ENCODE assay signal across 8 cellular contexts in the genomic region with DNA sequence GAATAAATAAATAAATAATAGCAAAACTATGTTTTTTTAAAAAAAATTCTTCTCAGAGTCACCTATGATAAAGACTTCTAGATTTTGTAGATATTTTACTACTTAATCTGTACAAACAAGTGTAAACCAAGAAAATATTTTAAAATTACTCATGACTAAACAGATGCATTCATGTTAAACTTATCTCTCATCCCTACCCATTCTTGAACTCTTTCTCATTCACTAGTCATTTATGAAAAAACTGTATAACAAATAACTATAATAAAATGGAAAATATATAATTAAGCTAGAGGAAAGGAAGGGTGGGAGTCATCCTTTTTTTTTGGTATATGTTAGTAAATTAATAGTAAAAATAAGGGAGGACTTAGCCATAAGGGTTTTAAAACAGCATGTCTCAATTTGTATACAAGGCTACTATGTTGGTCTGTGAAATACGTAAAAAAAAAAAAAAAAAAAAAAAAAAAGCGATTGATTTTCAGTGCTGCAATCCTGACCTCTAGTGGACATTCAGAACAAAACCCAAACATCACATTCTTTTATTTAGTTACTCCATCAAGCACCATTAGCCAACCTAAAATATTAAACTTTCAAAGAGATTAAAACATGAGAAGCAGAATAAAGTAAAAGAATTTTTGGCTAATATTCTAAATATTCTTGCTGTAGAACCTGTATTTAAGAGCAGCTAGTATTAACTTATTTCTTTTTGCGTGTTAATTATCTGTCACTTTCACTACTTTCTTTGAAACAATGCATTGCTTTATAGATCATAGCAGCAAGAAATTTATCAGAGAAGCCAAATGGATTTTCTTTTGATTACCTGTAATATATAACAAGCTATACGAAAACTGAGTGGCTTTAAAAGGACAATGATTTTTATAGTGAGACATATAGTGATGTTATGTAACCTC.
A peak's percentile ranks its signal among the peaks of the same experiment; 100 is the strongest.
DNase-seq lines count a peak whose midpoint lies in the region; ATAC-seq and TF ChIP-seq lines count a peak whose summit lies in the region.

No MANE protein-coding gene starts in this region.

- H3K9me3 ChIP-seq in mucosa of descending colon = no peaks in the 10 kb centered on the region

- TF ChIP-seq CTCF in C4-2B (conservative IDR thresholded peaks at IDR 0.05) = peak; percentile 82
- peak; percentile 91 for TF ChIP-seq CTCF in HFFc6 (IDR thresholded peaks at IDR 0.05)
- TF ChIP-seq CTCF in mucosa of descending colon (IDR thresholded peaks at IDR 0.05) = peak; percentile 42

- no peaks in the 10 kb centered on the region for H3K36me3 Mint-ChIP-seq in HFFc6 (ENCODE audit: low read depth)

- ATAC-seq in mucosa of descending colon = peak; percentile 45
- no peak for ATAC-seq in HG03039 (IDR thresholded peaks at IDR 0.05; ENCODE audit: unreplicated experiment)
- ATAC-seq in HG02885 (IDR thresholded peaks at IDR 0.05; ENCODE audit: poor library complexity, unreplicated experiment) = no peak

- DNase-seq in HFFc6 (peak; percentile 24), NOMO-1 treated with dmso at 0.1 percent for 144 hours (lab: John Stamatoyannopoulos, UW; ENCODE audit: unreplicated experiment) (peak; percentile 25), dedifferentiated amniotic fluid mesenchymal stem cell (ENCODE audit: extremely low spot score) (peak; percentile 48), mucosa of descending colon (no peak)
- DNase-seq in stimulated activated CD4-positive, alpha-beta T cell treated with anti-CD3 and anti-CD28 coated beads, Interleukin-4, amount 100 ng/mL, for 24 hours = no peak

- intact Hi-C loops in mucosa of descending colon (cut with DNase I, micrococcal nuclease) = loop anchor here in 1 of 2 donors (5.0 kb wide), 1 partner anchor 482 kb away; no protein-coding TSS in a partner anchor

- no peaks in the 10 kb centered on the region for H3K4me1 ChIP-seq in mucosa of descending colon (ENCODE audit: low read depth)

- H3K27ac Mint-ChIP-seq in HFFc6 = no peak overlapping the region

- no peak overlapping the region for H3K4me3 ChIP-seq in mucosa of descending colon

- no peaks in the 10 kb centered on the region for H3K36me3 ChIP-seq in mucosa of descending colon (ENCODE audit: low read depth)

- H3K4me1 Mint-ChIP-seq in HFFc6 (ENCODE audit: low read depth) = peaks cover 47% of the 10 kb centered on the region

- no peak overlapping the region for H3K4me3 Mint-ChIP-seq in HFFc6

- H3K27me3 Mint-ChIP-seq in HFFc6 (ENCODE audit: insufficient read depth) = no peaks in the 10 kb centered on the region

- no peak overlapping the region for H3K27ac ChIP-seq in C4-2B

- no peaks in the 10 kb centered on the region for H3K9me3 Mint-ChIP-seq in HFFc6

Comparison
In these comparisons a context has a peak if more than half of its experiments do, and no peak if none do; other contexts are left out.
1. DNase-seq: peak in HFFc6 (single experiment), NOMO-1 treated with dmso at 0.1 percent for 144 hours (single experiment) and dedifferentiated amniotic fluid mesenchymal stem cell (single experiment); none in mucosa of descending colon (0 of 3) and stimulated activated CD4-positive, alpha-beta T cell treated with anti-CD3 and anti-CD28 coated beads, Interleukin-4, amount 100 ng/mL, for 24 hours (single experiment).
2. Peak in every context shown above with its lines, with median percentiles within 50 percentile points of each other: CTCF ChIP-seq.